25 cellular contexts compared by ENCODE assay signal in genomic region chr15:50227076-50227475, GRCh38. TPM values are rescaled to one million over a fixed set of nuclear protein-coding genes. Genes with fewer than 3 reads are reported as not detected.
DNase-seq lines count a peak whose midpoint lies in the region; ATAC-seq and TF ChIP-seq lines count a peak whose summit lies in the region.
"Had no signal": no experiment of that assay in that cellular context is flagged by ENCODE, and none has a peak within 500 bp of the region (broad histone marks: within the 10 kb centered on the region; RNA-seq: fewer than 3 reads in every experiment).

No MANE protein-coding gene starts in this region.

- intact Hi-C loops in Caco-2 (cut with micrococcal nuclease; ENCODE audit: unreplicated experiment) (no loop called here), left cardiac atrium (cut with DNase I) (no loop called here)

- H3F3A ChIP-seq in GM23248 (ENCODE audit: insufficient read depth) = peaks cover 11% of the 10 kb centered on the region; the same call in 1 of the 2 replicates

- H3K9me3 ChIP-seq in GM23248 (ENCODE audit: low read depth) (no peaks in the 10 kb centered on the region), Caco-2 (no peaks in the 10 kb centered on the region)
- H3K9me3 ChIP-seq: esophagus squamous epithelium had no signal

- H3K4me3 Mint-ChIP-seq in Caco-2 (ENCODE audit: unreplicated experiment) = no peak overlapping the region
- H3K4me3 Mint-ChIP-seq: activated naive CD4-positive, alpha-beta T cell treated with anti-CD3 and anti-CD28 coated beads, Interleukin-2, amount 10 ng/mL, durations not matched to agents 7 days and 5 days; natural killer cell; stimulated activated naive CD8-positive, alpha-beta T cell treated with anti-CD3 and anti-CD28 coated beads, Interleukin-15, Interleukin-2, amounts not matched to agents 100 ng/mL and 50 ng/mL, for 24 hours had no signal

- no peak overlapping the region for H3K4me3 ChIP-seq in GM23248
- H3K4me3 ChIP-seq in astrocyte of the cerebellum (ENCODE audit: low read depth, low read length) = no peak overlapping the region
- H3K4me3 ChIP-seq in Caco-2 (ENCODE audit: low read depth, low read length) = no peak overlapping the region
- H3K4me3 ChIP-seq: esophagus squamous epithelium, lung, SK-N-MC had no signal

- no peaks in the 10 kb centered on the region for H3K4me1 Mint-ChIP-seq in Caco-2 (ENCODE audit: low read depth, unreplicated experiment)
- H3K4me1 Mint-ChIP-seq: activated naive CD4-positive, alpha-beta T cell treated with anti-CD3 and anti-CD28 coated beads, Interleukin-2, amount 10 ng/mL, durations not matched to agents 7 days and 5 days; natural killer cell had no signal

- H3K27me3 Mint-ChIP-seq in Caco-2 (ENCODE audit: insufficient read depth, unreplicated experiment) = no peaks in the 10 kb centered on the region
- H3K27me3 Mint-ChIP-seq: activated naive CD4-positive, alpha-beta T cell treated with anti-CD3 and anti-CD28 coated beads, Interleukin-2, amount 10 ng/mL, durations not matched to agents 7 days and 5 days; stimulated activated naive CD8-positive, alpha-beta T cell treated with anti-CD3 and anti-CD28 coated beads, Interleukin-15, Interleukin-2, amounts not matched to agents 100 ng/mL and 50 ng/mL, for 24 hours had no signal

- no peak overlapping the region for H3K27ac ChIP-seq in GM23248
- H3K27ac ChIP-seq: esophagus squamous epithelium, SK-N-MC had no signal

- H3K9me2 ChIP-seq in GM23248 (ENCODE audit: insufficient read depth) = no peaks in the 10 kb centered on the region

- H3K9me3 Mint-ChIP-seq in Caco-2 (ENCODE audit: unreplicated experiment) = no peaks in the 10 kb centered on the region
- H3K9me3 Mint-ChIP-seq: activated naive CD4-positive, alpha-beta T cell treated with anti-CD3 and anti-CD28 coated beads, Interleukin-2, amount 10 ng/mL, durations not matched to agents 7 days and 5 days; natural killer cell; stimulated activated naive CD8-positive, alpha-beta T cell treated with anti-CD3 and anti-CD28 coated beads, Interleukin-15, Interleukin-2, amounts not matched to agents 100 ng/mL and 50 ng/mL, for 24 hours had no signal

- WGBS in GM23248 (ENCODE audit: low coverage in 1 of 2, low lambda C conversion rate in 2 of 2, missing lambda C conversion rate in 2 of 2), 2 experiments = 34 to 36% methylated on average over 5 of the region's 5 CpGs

- POLR2A ChIA-PET in Caco-2 (lab: Charles Lee) = no interaction called here

- H4K20me1 ChIP-seq in GM23248 (ENCODE audit: insufficient read depth) = no peaks in the 10 kb centered on the region

- H3K4me1 ChIP-seq in GM23248 (ENCODE audit: insufficient read depth) (peaks cover 11% of the 10 kb centered on the region), Caco-2 (no peaks in the 10 kb centered on the region)
- H3K4me1 ChIP-seq: esophagus squamous epithelium had no signal

- no peak overlapping the region; the same call in 1 of the 2 replicates for H2AFZ ChIP-seq in GM23248

- CTCF ChIA-PET in Caco-2 (lab: Charles Lee) = no interaction called here

- TF ChIP-seq CTCF in astrocyte of the cerebellum (IDR thresholded peaks at IDR 0.05; ENCODE audit: low read depth, low read length, missing control alignments) (no peak), Caco-2 (IDR thresholded peaks at IDR 0.05; ENCODE audit: insufficient read depth in 1 of 2, low read depth in 1 of 2, low read length in 1 of 2, severe bottlenecking in 1 of 2, unreplicated experiment in 1 of 2) (no peak)

- H3K79me2 ChIP-seq in GM23248 (ENCODE audit: insufficient read depth) = no peaks in the 10 kb centered on the region

- H3K27me3 ChIP-seq in GM23248 (replicated peaks; ENCODE audit: insufficient read depth) (0 out of 2 replicates have a peak, but pooled peaks cover 9% of the 10 kb centered on the region), Caco-2 (replicated peaks; ENCODE audit: control insufficient read depth, insufficient read depth, low read length) (no peaks in the 10 kb centered on the region)
- H3K27me3 ChIP-seq: esophagus squamous epithelium had no signal

- no TSS peak for BruUV-seq in Caco-2 (replicated peaks; lab: Mats Ljungman, UMichigan)

- in situ Hi-C loops in ACHN (cut with HindIII; ENCODE audit: low pct_ligation_motif_present, low pct_unique_long_range_greater_than_20kb, low sequenced_read_pairs) (no loop called here), GM23248 (cut with MboI) (no loop called here), astrocyte of the cerebellum (cut with HindIII; ENCODE audit: low sequenced_read_pairs) (no loop called here)

- no peak overlapping the region for H3K9ac ChIP-seq in GM23248

- H3K36me3 ChIP-seq in GM23248 (ENCODE audit: low read depth) (no peaks in the 10 kb centered on the region), Caco-2 (ENCODE audit: control insufficient read depth, insufficient read depth, low read length) (no peaks in the 10 kb centered on the region)
- H3K36me3 ChIP-seq: esophagus squamous epithelium had no signal

- ATAC-seq in left cardiac atrium = no peak
- ATAC-seq: natural killer cell had no signal

- H3K27ac Mint-ChIP-seq in Caco-2 (ENCODE audit: unreplicated experiment) = no peak overlapping the region
- H3K27ac Mint-ChIP-seq: activated naive CD4-positive, alpha-beta T cell treated with anti-CD3 and anti-CD28 coated beads, Interleukin-2, amount 10 ng/mL, durations not matched to agents 7 days and 5 days; natural killer cell; stimulated activated naive CD8-positive, alpha-beta T cell treated with anti-CD3 and anti-CD28 coated beads, Interleukin-15, Interleukin-2, amounts not matched to agents 100 ng/mL and 50 ng/mL, for 24 hours had no signal

- peak; percentile 83 for DNase-seq in ACHN
- DNase-seq in GM23248 = peak; percentile 59
- peak; percentile 88 for DNase-seq in astrocyte of the cerebellum (ENCODE audit: low read depth)
- DNase-seq in hepatic stellate cell (ENCODE audit: low spot score) = peak; percentile 72
- DNase-seq in Caco-2 = no peak
- no peak for DNase-seq in hippocampal formation (lab: John Stamatoyannopoulos, UW)
- no peak for DNase-seq in left cardiac atrium
- DNase-seq in NCI-H774 (lab: John Stamatoyannopoulos, UW) = no peak
- DNase-seq: activated CD4-positive, alpha-beta T cell treated with anti-CD3 and anti-CD28 coated beads for 48 hours; activated naive CD4-positive, alpha-beta T cell treated with anti-CD3 and anti-CD28 coated beads, Interleukin-2, amount 10 ng/mL, durations not matched to agents 7 days and 5 days; COR-L47; esophagus squamous epithelium; GDM1; natural killer cell; NCI-H1930; NCI-H524; OCI-M1 had no signal

- peak overlapping the region; percentile 1 for H3K4me2 ChIP-seq in GM23248 (ENCODE audit: unreplicated experiment)

- H3K36me3 Mint-ChIP-seq in Caco-2 (ENCODE audit: insufficient read depth, unreplicated experiment) = peaks cover 4% of the 10 kb centered on the region
- H3K36me3 Mint-ChIP-seq: natural killer cell had no signal

RNA-seq across cellular contexts. Expression of gene HDC, which starts 38.5 kb away (rescaled TPM):
- total RNA-seq in GM23248 (2014; rRNA removed; shearing (Covaris generic)) = not detected in 2 replicates
- not detected in 2 replicates for polyA plus RNA-seq in GM23248 (2016; fragmentation: Nextera tagmentation; extraction: Ambion mirVana)
- total RNA-seq in Caco-2 (2022) = not detected in 2 replicates
- total RNA-seq in left cardiac atrium = 1 to 10 TPM in 1 of 2 donors, under 1 TPM in 1; 0.65 to 1.1 TPM
- total RNA-seq: bronchial epithelial cell, HT-29, MCF 10A, pulmonary artery endothelial cell had no signal

RNA-seq across cellular contexts. Expression of gene SLC27A2, which starts 45.1 kb away (rescaled TPM):
- not detected in 2 replicates for total RNA-seq in GM23248 (2014; rRNA removed; shearing (Covaris generic))
- not detected in 2 replicates for polyA plus RNA-seq in GM23248 (2016; fragmentation: Nextera tagmentation; extraction: Ambion mirVana)
- total RNA-seq in Caco-2 (2022) (31.2 and 36.1 TPM in 2 replicates), left cardiac atrium (under 1 TPM; 0.10 to 0.74 TPM)
- total RNA-seq: A172, pulmonary artery endothelial cell had no signal

Comparison
In these comparisons a context has a peak if more than half of its experiments do, and no peak if none do; other contexts are left out.
1. DNase-seq: peak in ACHN (single experiment), GM23248 (single experiment), astrocyte of the cerebellum (single experiment) and hepatic stellate cell (single experiment); none in Caco-2 (0 of 2), hippocampal formation (0 of 2), left cardiac atrium (single experiment) and NCI-H774 (single experiment).
2. RNA of gene SLC27A2, which starts 45.1 kb away (total RNA-seq): 31.2 to 36.1 TPM in Caco-2; 0.10 to 0.74 TPM in left cardiac atrium and not detected in GM23248; every median in the first group is over 10 times any median in the second.